Comparison of ENCODE assay signal across 16 cellular contexts in the genomic region with DNA sequence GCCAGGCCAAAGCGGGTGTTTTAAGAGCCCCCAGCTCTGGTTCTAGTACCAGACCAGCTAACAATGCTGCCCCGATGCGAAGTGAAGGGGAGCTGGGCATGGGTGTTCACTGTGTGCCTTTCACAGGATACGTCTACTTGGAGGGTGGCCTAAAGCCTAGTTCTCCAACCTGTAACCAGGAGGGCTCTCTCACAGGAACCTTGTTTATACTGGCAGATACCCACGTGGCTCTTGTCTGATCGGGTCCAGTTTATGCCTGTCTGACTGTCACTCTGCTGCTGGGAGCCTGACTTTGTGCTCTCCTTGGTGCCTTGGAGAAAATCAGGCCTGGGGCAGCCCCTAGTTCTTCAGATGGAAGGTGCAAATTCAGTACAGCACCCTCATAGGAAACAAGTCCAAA.
DNase-seq lines count a peak whose midpoint lies in the region; ATAC-seq, FAIRE-seq and TF ChIP-seq lines count a peak whose summit lies in the region.
"Had no signal": no experiment of that assay in that cellular context is flagged by ENCODE, and none has a peak within 500 bp of the region (broad histone marks: within the 10 kb centered on the region; RNA-seq: fewer than 3 reads in every experiment).

No MANE protein-coding gene starts in this region.

- H3K27me3 Mint-ChIP-seq in dendritic cell treated with granulocyte-macrophage colony-stimulating factor and Interleukin-4, amounts not matched to agents 40 ng/mL and 50 ng/mL, for 4 days, result no peaks in the 10 kb centered on the region
- H3K27me3 Mint-ChIP-seq: IgD-negative memory B cell had no signal

- no peaks in the 10 kb centered on the region for H3K36me3 Mint-ChIP-seq in dendritic cell treated with granulocyte-macrophage colony-stimulating factor and Interleukin-4, amounts not matched to agents 40 ng/mL and 50 ng/mL, for 4 days (ENCODE audit: low read depth)
- H3K36me3 Mint-ChIP-seq: CD8-positive, alpha-beta T cell; IgD-negative memory B cell had no signal

- H3K4me1 Mint-ChIP-seq in dendritic cell treated with granulocyte-macrophage colony-stimulating factor and Interleukin-4, amounts not matched to agents 40 ng/mL and 50 ng/mL, for 4 days (ENCODE audit: low read depth), result peaks cover 62% of the 10 kb centered on the region

- DNase-seq in NCI-H2029 treated with DMSO at 0.1 percent for 48 hours (lab: John Stamatoyannopoulos, UW), result peak; percentile 7
- no peak for DNase-seq in NCI-H510A treated with DMSO at 0.1 percent for 48 hours (lab: John Stamatoyannopoulos, UW)
- DNase-seq in GM12892 (ENCODE audit: insufficient read length), result no peak
- DNase-seq: CD8-positive, alpha-beta T cell; NCI-H1417 treated with DMSO at 0.1 percent for 48 hours; NCI-H2081; NK-92 treated with Interleukin-12 subunit alpha and Interleukin-12 subunit beta, amount 100 ng/mL, for 24 hours had no signal

- FAIRE-seq in GM12892 (lab: Jason Lieb, UNC), result no peak
- FAIRE-seq: H54 had no signal

- H4K20me1 ChIP-seq in DOHH2 (ENCODE audit: control insufficient read depth, insufficient read depth, low read depth, low read length), result no peaks in the 10 kb centered on the region

- H3K36me3 ChIP-seq in DOHH2 (ENCODE audit: control insufficient read depth, low read length), result no peaks in the 10 kb centered on the region
- H3K36me3 ChIP-seq in neutrophil, result no peaks in the 10 kb centered on the region

- H3K27ac ChIP-seq in DOHH2 (ENCODE audit: low read depth, low read length) (peak overlapping the region; percentile 98), neutrophil (peak overlapping the region; percentile 90)
- H3K27ac ChIP-seq: SK-N-MC had no signal

- H3K27me3 ChIP-seq in DOHH2 (ENCODE audit: control insufficient read depth, low read length) (no peaks in the 10 kb centered on the region), neutrophil (no peaks in the 10 kb centered on the region)

- H3K79me2 ChIP-seq in DOHH2 (ENCODE audit: control insufficient read depth, low read length), result peaks cover 21% of the 10 kb centered on the region

- H3K9me2 ChIP-seq in DOHH2 (replicated peaks; ENCODE audit: control insufficient read depth, low read length), result no peaks in the 10 kb centered on the region

- no peak overlapping the region for H3K4me3 Mint-ChIP-seq in dendritic cell treated with granulocyte-macrophage colony-stimulating factor and Interleukin-4, amounts not matched to agents 40 ng/mL and 50 ng/mL, for 4 days
- H3K4me3 Mint-ChIP-seq: CD8-positive, alpha-beta T cell had no signal

- intact Hi-C loops in dendritic cell treated with granulocyte-macrophage colony-stimulating factor and Interleukin-4, amounts not matched to agents 40 ng/mL and 50 ng/mL, for 4 days (cut with micrococcal nuclease), result loop anchor here (10.0 kb wide), 1 partner anchor 172 kb away; a partner anchor contains a TSS

- peak overlapping the region; percentile 94 for H3K4me2 ChIP-seq in DOHH2 (ENCODE audit: low read length)

- peaks cover 35% of the 10 kb centered on the region for H3F3A ChIP-seq in DOHH2 (ENCODE audit: control insufficient read depth, insufficient read depth)

- H3K27ac Mint-ChIP-seq in dendritic cell treated with granulocyte-macrophage colony-stimulating factor and Interleukin-4, amounts not matched to agents 40 ng/mL and 50 ng/mL, for 4 days, result peak overlapping the region; percentile 97
- H3K27ac Mint-ChIP-seq: CD8-positive, alpha-beta T cell had no signal

- peak overlapping the region; percentile 55 for H3K4me3 ChIP-seq in DOHH2 (ENCODE audit: low read length)
- H3K4me3 ChIP-seq in neutrophil (ENCODE audit: low read depth in 1 of 2, low read length in 1 of 2), result peak overlapping the region in 1 of 2 experiments; percentile 30
- H3K4me3 ChIP-seq: SK-N-MC had no signal

- no peak for TF ChIP-seq CTCF in DOHH2 (IDR thresholded peaks at IDR 0.05; ENCODE audit: low read depth, low read length, poor library complexity, severe bottlenecking)
- TF ChIP-seq CTCF in neutrophil (IDR thresholded peaks at IDR 0.05), result no peak

- H3K4me1 ChIP-seq in DOHH2 (ENCODE audit: control insufficient read depth, low read length), result peaks cover 98% of the 10 kb centered on the region
- H3K4me1 ChIP-seq in neutrophil (ENCODE audit: control insufficient read depth in 1 of 2, insufficient read depth in 1 of 2, low read depth in 1 of 2, low read length in 1 of 2), result peaks cover 39 to 40% of the 10 kb centered on the region in 2 experiments

- H3K9me3 ChIP-seq in DOHH2 (ENCODE audit: control insufficient read depth, insufficient read depth, low read length) (no peaks in the 10 kb centered on the region), neutrophil (no peaks in the 10 kb centered on the region)

- no peak for TF ChIP-seq POLR2A in GM12892 (IDR thresholded peaks at IDR 0.05; ENCODE audit: low read depth, low read length)

- ATAC-seq in SK-N-SH treated with all-trans-retinoic acid at 6 μM for 48 hours (no peak), HG03439 (IDR thresholded peaks at IDR 0.05; ENCODE audit: unreplicated experiment) (no peak)
- ATAC-seq: CD8-positive, alpha-beta T cell; Right ventricle myocardium inferior had no signal

- no peaks in the 10 kb centered on the region for H3K9me3 Mint-ChIP-seq in dendritic cell treated with granulocyte-macrophage colony-stimulating factor and Interleukin-4, amounts not matched to agents 40 ng/mL and 50 ng/mL, for 4 days
- H3K9me3 Mint-ChIP-seq: CD8-positive, alpha-beta T cell; IgD-negative memory B cell had no signal

TF ChIP-seq in SK-N-SH treated with all-trans-retinoic acid at 6 μM for 48 hours, 23 proteins besides CTCF, POLR2A, EP300 and RAD21 (continues in another document):
- TF ChIP-seq ZNF8 (CRISPR knock-in tag; IDR thresholded peaks at IDR 0.05) (no peak), OSR1 (CRISPR knock-in tag; IDR thresholded peaks at IDR 0.05) (no peak), SNAI2 (CRISPR knock-in tag; IDR thresholded peaks at IDR 0.05) (no peak), ARNTL (CRISPR knock-in tag; IDR thresholded peaks at IDR 0.05; ENCODE audit: borderline replicate concordance, low read depth) (no peak), CSDC2 (CRISPR knock-in tag; IDR thresholded peaks at IDR 0.05) (no peak), GLIS3 (CRISPR knock-in tag; IDR thresholded peaks at IDR 0.05) (no peak), PPARA (CRISPR knock-in tag; IDR thresholded peaks at IDR 0.05; ENCODE audit: borderline replicate concordance) (no peak), RARB (CRISPR knock-in tag; IDR thresholded peaks at IDR 0.05) (no peak), ZFP30 (CRISPR knock-in tag; IDR thresholded peaks at IDR 0.05) (no peak), ZNF70 (CRISPR knock-in tag; IDR thresholded peaks at IDR 0.05) (no peak), BACH2 (CRISPR knock-in tag; IDR thresholded peaks at IDR 0.05; ENCODE audit: borderline replicate concordance) (no peak)
- TF ChIP-seq, protein P1, sequence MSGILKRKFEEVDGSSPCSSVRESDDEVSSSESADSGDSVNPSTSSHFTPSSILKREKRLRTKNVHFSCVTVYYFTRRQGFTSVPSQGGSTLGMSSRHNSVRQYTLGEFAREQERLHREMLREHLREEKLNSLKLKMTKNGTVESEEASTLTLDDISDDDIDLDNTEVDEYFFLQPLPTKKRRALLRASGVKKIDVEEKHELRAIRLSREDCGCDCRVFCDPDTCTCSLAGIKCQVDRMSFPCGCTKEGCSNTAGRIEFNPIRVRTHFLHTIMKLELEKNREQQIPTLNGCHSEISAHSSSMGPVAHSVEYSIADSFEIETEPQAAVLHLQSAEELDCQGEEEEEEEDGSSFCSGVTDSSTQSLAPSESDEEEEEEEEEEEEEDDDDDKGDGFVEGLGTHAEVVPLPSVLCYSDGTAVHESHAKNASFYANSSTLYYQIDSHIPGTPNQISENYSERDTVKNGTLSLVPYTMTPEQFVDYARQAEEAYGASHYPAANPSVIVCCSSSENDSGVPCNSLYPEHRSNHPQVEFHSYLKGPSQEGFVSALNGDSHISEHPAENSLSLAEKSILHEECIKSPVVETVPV (CRISPR knock-in tag; IDR thresholded peaks at IDR 0.05), result no peak
- TF ChIP-seq, protein P2, sequence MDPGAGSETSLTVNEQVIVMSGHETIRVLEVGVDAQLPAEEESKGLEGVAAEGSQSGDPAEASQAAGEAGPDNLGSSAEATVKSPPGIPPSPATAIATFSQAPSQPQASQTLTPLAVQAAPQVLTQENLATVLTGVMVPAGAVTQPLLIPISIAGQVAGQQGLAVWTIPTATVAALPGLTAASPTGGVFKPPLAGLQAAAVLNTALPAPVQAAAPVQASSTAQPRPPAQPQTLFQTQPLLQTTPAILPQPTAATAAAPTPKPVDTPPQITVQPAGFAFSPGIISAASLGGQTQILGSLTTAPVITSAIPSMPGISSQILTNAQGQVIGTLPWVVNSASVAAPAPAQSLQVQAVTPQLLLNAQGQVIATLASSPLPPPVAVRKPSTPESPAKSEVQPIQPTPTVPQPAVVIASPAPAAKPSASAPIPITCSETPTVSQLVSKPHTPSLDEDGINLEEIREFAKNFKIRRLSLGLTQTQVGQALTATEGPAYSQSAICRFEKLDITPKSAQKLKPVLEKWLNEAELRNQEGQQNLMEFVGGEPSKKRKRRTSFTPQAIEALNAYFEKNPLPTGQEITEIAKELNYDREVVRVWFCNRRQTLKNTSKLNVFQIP (CRISPR knock-in tag; IDR thresholded peaks at IDR 0.05; ENCODE audit: borderline replicate concordance, low read depth), result no peak
- TF ChIP-seq, protein P3, sequence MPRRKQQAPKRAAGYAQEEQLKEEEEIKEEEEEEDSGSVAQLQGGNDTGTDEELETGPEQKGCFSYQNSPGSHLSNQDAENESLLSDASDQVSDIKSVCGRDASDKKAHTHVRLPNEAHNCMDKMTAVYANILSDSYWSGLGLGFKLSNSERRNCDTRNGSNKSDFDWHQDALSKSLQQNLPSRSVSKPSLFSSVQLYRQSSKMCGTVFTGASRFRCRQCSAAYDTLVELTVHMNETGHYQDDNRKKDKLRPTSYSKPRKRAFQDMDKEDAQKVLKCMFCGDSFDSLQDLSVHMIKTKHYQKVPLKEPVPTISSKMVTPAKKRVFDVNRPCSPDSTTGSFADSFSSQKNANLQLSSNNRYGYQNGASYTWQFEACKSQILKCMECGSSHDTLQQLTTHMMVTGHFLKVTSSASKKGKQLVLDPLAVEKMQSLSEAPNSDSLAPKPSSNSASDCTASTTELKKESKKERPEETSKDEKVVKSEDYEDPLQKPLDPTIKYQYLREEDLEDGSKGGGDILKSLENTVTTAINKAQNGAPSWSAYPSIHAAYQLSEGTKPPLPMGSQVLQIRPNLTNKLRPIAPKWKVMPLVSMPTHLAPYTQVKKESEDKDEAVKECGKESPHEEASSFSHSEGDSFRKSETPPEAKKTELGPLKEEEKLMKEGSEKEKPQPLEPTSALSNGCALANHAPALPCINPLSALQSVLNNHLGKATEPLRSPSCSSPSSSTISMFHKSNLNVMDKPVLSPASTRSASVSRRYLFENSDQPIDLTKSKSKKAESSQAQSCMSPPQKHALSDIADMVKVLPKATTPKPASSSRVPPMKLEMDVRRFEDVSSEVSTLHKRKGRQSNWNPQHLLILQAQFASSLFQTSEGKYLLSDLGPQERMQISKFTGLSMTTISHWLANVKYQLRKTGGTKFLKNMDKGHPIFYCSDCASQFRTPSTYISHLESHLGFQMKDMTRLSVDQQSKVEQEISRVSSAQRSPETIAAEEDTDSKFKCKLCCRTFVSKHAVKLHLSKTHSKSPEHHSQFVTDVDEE (CRISPR knock-in tag; IDR thresholded peaks at IDR 0.05), result no peak
